ENCODE assay signal across 1 cellular context in the genomic region with DNA sequence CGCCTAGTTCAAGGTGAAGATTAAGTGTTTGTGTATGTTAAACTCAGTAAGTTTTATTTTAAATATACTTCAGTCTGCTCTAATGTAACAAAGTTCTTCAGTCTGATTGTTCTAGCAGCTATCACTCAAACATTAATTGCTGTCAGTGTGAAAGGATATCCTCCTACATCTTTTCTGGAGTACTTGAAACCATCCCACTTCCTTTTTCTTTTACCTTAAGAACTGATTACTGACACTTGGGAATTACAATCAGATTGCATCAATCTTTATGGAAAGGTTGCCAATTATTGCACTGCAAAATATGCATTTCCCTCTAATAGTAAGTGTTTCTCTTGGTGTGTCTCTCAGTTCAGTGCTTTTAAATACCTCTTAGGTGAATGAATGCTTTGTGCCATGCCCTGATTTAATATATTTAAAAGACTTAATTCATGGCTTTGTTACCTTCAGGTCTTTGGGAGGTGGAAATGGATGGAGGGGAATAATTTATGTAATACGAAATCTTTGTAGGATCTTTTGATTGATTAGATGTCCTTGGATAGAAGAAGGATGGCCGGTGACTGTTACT.
TF ChIP-seq lines count a peak whose summit lies in the region.

No MANE protein-coding gene starts in this region.

TF ChIP-seq in liver, 16 proteins besides CTCF, POLR2A, EP300 and RAD21 (continued from another document):
- TF ChIP-seq, protein P1, sequence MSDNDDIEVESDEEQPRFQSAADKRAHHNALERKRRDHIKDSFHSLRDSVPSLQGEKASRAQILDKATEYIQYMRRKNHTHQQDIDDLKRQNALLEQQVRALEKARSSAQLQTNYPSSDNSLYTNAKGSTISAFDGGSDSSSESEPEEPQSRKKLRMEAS (IDR thresholded peaks at IDR 0.05): no peak
- TF ChIP-seq NR2F2 (IDR thresholded peaks at IDR 0.05) (no peak), SP1 (IDR thresholded peaks at IDR 0.05) (no peak), REST (IDR thresholded peaks at IDR 0.05) (no peak), GABPA (IDR thresholded peaks at IDR 0.05 in 1 of 2, conservative IDR thresholded peaks at IDR 0.05 in 1 of 2) (no peak)
